Comparison of ENCODE assay signal across 2 cellular contexts in the genomic region with DNA sequence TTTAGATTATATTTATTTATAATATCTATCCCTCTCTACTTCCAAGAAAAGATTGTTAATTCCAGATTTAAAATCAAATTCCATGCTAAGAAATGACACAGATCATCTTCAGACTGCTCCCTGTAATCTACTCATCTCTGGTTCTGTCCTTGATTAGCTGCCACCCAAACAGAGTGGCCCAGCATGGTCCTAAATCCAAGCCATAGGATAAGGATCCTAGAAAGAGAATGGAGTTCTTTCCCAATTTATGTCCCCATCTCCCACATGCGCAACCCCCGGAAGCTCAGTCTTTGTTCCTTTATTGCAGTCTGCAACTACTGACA.
TF ChIP-seq lines count a peak whose summit lies in the region.

No MANE protein-coding gene starts in this region.

TF ChIP-seq in SK-N-SH, 30 proteins besides CTCF, POLR2A, EP300 and RAD21:
- no peak for TF ChIP-seq SIN3A (IDR thresholded peaks at IDR 0.05; ENCODE audit: borderline replicate concordance, low read depth, low read length)
- peak; percentile 55 for TF ChIP-seq GATA2 (CRISPR knock-in tag; IDR thresholded peaks at IDR 0.05)
TF ChIP-seq in SK-N-SH: peak in this region for 1.

TF ChIP-seq in H1, 55 proteins besides CTCF, POLR2A, EP300 and RAD21:
- TF ChIP-seq POLR2AphosphoS5 (IDR thresholded peaks at IDR 0.05; ENCODE audit: low read depth, low read length), result no peak
- no peak for TF ChIP-seq BCL11A (IDR thresholded peaks at IDR 0.05; ENCODE audit: low read depth in 2 of 2, low read length in 2 of 2)
TF ChIP-seq in H1: peak in this region for 0.
